In the genomic region with DNA sequence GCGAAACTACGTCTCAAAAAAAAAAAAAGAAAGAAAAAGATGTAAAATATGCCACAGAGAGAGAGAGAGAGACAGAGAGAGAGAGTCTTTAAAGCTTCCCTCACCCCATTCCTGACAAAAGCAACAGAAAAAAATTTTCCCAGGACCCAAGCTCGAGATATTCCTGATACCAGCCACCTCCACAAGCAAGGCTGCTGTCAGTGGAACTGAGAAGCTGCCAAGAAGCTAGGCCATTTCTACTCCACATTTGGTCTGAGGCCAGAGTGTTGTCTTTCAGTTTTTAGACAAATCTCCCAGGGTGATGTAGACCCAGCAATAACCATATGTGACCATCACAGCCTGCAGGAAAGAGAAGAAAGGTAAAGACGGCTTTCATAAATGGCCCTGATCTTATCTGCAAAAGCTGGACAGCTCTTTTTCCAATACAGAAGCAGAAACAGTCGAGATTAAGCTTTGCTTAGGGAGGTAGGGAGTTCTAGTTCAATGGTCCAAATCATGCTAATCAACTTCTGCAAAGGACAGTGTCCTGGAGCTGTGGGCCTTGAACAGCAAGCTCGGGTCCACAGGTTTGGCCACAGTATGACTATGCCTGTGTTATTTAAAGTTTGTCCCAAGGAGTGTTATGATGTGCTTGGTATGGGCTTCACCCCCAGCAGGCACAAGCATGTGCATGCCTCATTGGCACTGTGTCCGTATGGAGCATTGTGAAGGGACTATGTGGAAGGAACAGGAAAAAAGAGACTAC, we compare ENCODE assay signal across 1 cellular context.
TF ChIP-seq lines count a peak whose summit lies in the region.

No MANE protein-coding gene starts in this region.

TF ChIP-seq in SK-N-SH, 30 proteins besides CTCF, POLR2A, EP300 and RAD21 (continued from another document):
- TF ChIP-seq, protein P1, sequence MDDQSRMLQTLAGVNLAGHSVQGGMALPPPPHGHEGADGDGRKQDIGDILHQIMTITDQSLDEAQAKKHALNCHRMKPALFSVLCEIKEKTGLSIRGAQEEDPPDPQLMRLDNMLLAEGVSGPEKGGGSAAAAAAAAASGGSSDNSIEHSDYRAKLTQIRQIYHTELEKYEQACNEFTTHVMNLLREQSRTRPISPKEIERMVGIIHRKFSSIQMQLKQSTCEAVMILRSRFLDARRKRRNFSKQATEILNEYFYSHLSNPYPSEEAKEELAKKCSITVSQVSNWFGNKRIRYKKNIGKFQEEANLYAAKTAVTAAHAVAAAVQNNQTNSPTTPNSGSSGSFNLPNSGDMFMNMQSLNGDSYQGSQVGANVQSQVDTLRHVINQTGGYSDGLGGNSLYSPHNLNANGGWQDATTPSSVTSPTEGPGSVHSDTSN (IDR thresholded peaks at IDR 0.05): 0 out of 2 replicates have a peak, but pooled peaks have one; percentile 18
- peak; percentile 61 for TF ChIP-seq GATA2 (CRISPR knock-in tag; IDR thresholded peaks at IDR 0.05)
